ENCODE assay signal across 1 cellular context in genomic region chr16:70746708-70747424, GRCh38.
TF ChIP-seq lines count a peak whose summit lies in the region.

No MANE protein-coding gene starts in this region.

TF ChIP-seq in HepG2, 621 proteins besides CTCF, POLR2A, EP300 and RAD21 (continued from another document and continues in another):
- peak in 1 of 2 experiments; percentile 75; a peak in 2 of 4 replicates for TF ChIP-seq REST (IDR thresholded peaks at IDR 0.05; ENCODE audit: borderline replicate concordance in 1 of 2, low read depth in 1 of 2, low read length in 2 of 2)
- no peak for TF ChIP-seq ZNF280B (CRISPR knock-in tag; IDR thresholded peaks at IDR 0.05; ENCODE audit: borderline replicate concordance)
- no peak for TF ChIP-seq MYNN (CRISPR knock-in tag; IDR thresholded peaks at IDR 0.05; ENCODE audit: low read depth)
- TF ChIP-seq PRDM4 (CRISPR knock-in tag; IDR thresholded peaks at IDR 0.05; ENCODE audit: borderline replicate concordance), result no peak
- no peak; the same call in none of the 2 replicates for TF ChIP-seq ZNF331 (CRISPR knock-in tag; IDR thresholded peaks at IDR 0.05)
- no peak for TF ChIP-seq ZNF224 (CRISPR knock-in tag; IDR thresholded peaks at IDR 0.05)
- peak; percentile 58 for TF ChIP-seq NR2F6 (IDR thresholded peaks at IDR 0.05)
- peak; percentile 80 for TF ChIP-seq NR2F6 (CRISPR knock-in tag; IDR thresholded peaks at IDR 0.05)
- TF ChIP-seq FOXO4 (CRISPR knock-in tag; conservative IDR thresholded peaks at IDR 0.05), result no peak
- TF ChIP-seq ZNF549 (CRISPR knock-in tag; IDR thresholded peaks at IDR 0.05), result no peak
- TF ChIP-seq, protein P1, sequence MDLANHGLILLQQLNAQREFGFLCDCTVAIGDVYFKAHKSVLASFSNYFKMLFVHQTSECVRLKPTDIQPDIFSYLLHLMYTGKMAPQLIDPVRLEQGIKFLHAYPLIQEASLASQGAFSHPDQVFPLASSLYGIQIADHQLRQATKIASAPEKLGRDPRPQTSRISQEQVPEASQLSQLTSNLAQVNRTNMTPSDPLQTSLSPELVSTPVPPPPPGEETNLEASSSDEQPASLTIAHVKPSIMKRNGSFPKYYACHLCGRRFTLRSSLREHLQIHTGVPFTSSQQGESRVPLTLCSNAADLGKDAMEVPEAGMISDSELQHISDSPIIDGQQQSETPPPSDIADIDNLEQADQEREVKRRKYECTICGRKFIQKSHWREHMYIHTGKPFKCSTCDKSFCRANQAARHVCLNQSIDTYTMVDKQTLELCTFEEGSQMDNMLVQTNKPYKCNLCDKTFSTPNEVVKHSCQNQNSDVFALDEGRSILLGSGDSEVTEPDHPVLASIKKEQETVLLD (CRISPR knock-in tag; IDR thresholded peaks at IDR 0.05; ENCODE audit: low read depth), result no peak
- peak; percentile 88; the same call in 1 of the 2 replicates for TF ChIP-seq CHD4 (IDR thresholded peaks at IDR 0.05; ENCODE audit: borderline replicate concordance, low read length)
- TF ChIP-seq HINFP (CRISPR knock-in tag; IDR thresholded peaks at IDR 0.05; ENCODE audit: low read depth), result no peak
- peak; percentile 31; the same call in 1 of the 2 replicates for TF ChIP-seq MLXIP (CRISPR knock-in tag; IDR thresholded peaks at IDR 0.05; ENCODE audit: borderline replicate concordance)
- TF ChIP-seq, protein P2, sequence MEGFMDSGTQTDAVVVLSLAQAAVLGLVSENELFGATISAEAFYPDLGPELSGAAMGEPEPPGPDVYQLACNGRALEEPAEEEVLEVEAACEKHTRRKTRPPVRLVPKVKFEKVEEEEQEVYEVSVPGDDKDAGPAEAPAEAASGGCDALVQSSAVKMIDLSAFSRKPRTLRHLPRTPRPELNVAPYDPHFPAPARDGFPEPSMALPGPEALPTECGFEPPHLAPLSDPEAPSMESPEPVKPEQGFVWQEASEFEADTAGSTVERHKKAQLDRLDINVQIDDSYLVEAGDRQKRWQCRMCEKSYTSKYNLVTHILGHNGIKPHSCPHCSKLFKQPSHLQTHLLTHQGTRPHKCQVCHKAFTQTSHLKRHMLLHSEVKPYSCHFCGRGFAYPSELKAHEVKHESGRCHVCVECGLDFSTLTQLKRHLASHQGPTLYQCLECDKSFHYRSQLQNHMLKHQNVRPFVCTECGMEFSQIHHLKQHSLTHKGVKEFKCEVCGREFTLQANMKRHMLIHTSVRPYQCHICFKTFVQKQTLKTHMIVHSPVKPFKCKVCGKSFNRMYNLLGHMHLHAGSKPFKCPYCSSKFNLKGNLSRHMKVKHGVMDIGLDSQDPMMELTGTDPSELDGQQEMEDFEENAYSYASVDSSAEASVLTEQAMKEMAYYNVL (CRISPR knock-in tag; IDR thresholded peaks at IDR 0.05; ENCODE audit: borderline replicate concordance), result peak; percentile 83
- peak; percentile 69 for TF ChIP-seq DRAP1 (CRISPR knock-in tag; IDR thresholded peaks at IDR 0.05)
- TF ChIP-seq NR2F2 (IDR thresholded peaks at IDR 0.05; ENCODE audit: borderline replicate concordance, low read depth), result peak; percentile 33; the same call in 1 of the 2 replicates
- TF ChIP-seq ZBTB21 (CRISPR knock-in tag; IDR thresholded peaks at IDR 0.05), result 0 out of 2 replicates have a peak, but pooled peaks have one; percentile 7
- peak; percentile 85 for TF ChIP-seq IKZF5 (CRISPR knock-in tag; IDR thresholded peaks at IDR 0.05)
- no peak for TF ChIP-seq MLLT10 (CRISPR knock-in tag; IDR thresholded peaks at IDR 0.05)
- peak; percentile 87 for TF ChIP-seq CEBPG (CRISPR knock-in tag; IDR thresholded peaks at IDR 0.05)
- no peak for TF ChIP-seq MTF1 (CRISPR knock-in tag; IDR thresholded peaks at IDR 0.05)
